In genomic region chr16:68283840-68284595, GRCh38 we compare ENCODE assay signal across 9 cellular contexts. TPM values are rescaled to one million over a fixed set of nuclear protein-coding genes. Genes with fewer than 3 reads are reported as not detected.
A peak's percentile ranks its signal among the peaks of the same experiment; 100 is the strongest.
DNase-seq lines count a peak whose midpoint lies in the region; ATAC-seq and TF ChIP-seq lines count a peak whose summit lies in the region.
"Had no signal": no experiment of that assay in that cellular context is flagged by ENCODE, and none has a peak within 500 bp of the region (broad histone marks: within the 10 kb centered on the region; RNA-seq: fewer than 3 reads in every experiment).

No MANE protein-coding gene starts in this region.

- H3K36me3 ChIP-seq in Karpas-422 (ENCODE audit: insufficient read depth, low read length) (peaks cover 14% of the 10 kb centered on the region), thyroid gland (peaks cover 0 to 20% of the 10 kb centered on the region in 2 donors)

- no peaks in the 10 kb centered on the region for H3K27me3 Mint-ChIP-seq in activated CD8-positive, alpha-beta memory T cell treated with anti-CD3 and anti-CD28 coated beads, Interleukin-2, amount 10 ng/mL, durations not matched to agents 7 days and 5 days

- H3K36me3 Mint-ChIP-seq in activated CD8-positive, alpha-beta memory T cell treated with anti-CD3 and anti-CD28 coated beads, Interleukin-2, amount 10 ng/mL, durations not matched to agents 7 days and 5 days: peaks cover 50% of the 10 kb centered on the region

- peak overlapping the region; percentile 72 for H3K9ac ChIP-seq in Karpas-422 (ENCODE audit: low read length)

- TF ChIP-seq CTCF in thyroid gland (IDR thresholded peaks at IDR 0.05): no peak

- H3K4me2 ChIP-seq in Karpas-422 (ENCODE audit: low read depth, low read length, poor library complexity, severe bottlenecking): peak overlapping the region; percentile 85

- H3K4me1 ChIP-seq in Karpas-422 (ENCODE audit: low read length) (peaks cover 99% of the 10 kb centered on the region), thyroid gland (peaks cover 4 to 71% of the 10 kb centered on the region in 2 donors)

- peak; percentile 37 for ATAC-seq in activated CD8-positive, alpha-beta memory T cell treated with anti-CD3 and anti-CD28 coated beads, Interleukin-2, amount 10 ng/mL, durations not matched to agents 7 days and 5 days
- no peak for ATAC-seq in HG03442 (IDR thresholded peaks at IDR 0.05; ENCODE audit: unreplicated experiment)

- no peaks in the 10 kb centered on the region for H3K9me3 Mint-ChIP-seq in activated CD8-positive, alpha-beta memory T cell treated with anti-CD3 and anti-CD28 coated beads, Interleukin-2, amount 10 ng/mL, durations not matched to agents 7 days and 5 days (ENCODE audit: low read depth)

- H3K27me3 ChIP-seq in Karpas-422 (ENCODE audit: low read length) (no peaks in the 10 kb centered on the region), thyroid gland (no peaks in the 10 kb centered on the region)

- H3K4me3 Mint-ChIP-seq in activated CD8-positive, alpha-beta memory T cell treated with anti-CD3 and anti-CD28 coated beads, Interleukin-2, amount 10 ng/mL, durations not matched to agents 7 days and 5 days: peak overlapping the region; percentile 54

- H3K9me2 ChIP-seq in Karpas-422 (replicated peaks; ENCODE audit: insufficient read depth, low read length): no peaks in the 10 kb centered on the region

- peaks cover 64% of the 10 kb centered on the region for H3K79me2 ChIP-seq in Karpas-422 (ENCODE audit: low read length)

- H3K4me1 Mint-ChIP-seq in activated CD8-positive, alpha-beta memory T cell treated with anti-CD3 and anti-CD28 coated beads, Interleukin-2, amount 10 ng/mL, durations not matched to agents 7 days and 5 days: peaks cover 76% of the 10 kb centered on the region

- DNase-seq in activated CD8-positive, alpha-beta memory T cell treated with anti-CD3 and anti-CD28 coated beads, Interleukin-2, amount 10 ng/mL, durations not matched to agents 7 days and 5 days: no peak
- DNase-seq in activated CD8-positive, alpha-beta memory T cell treated with anti-CD3 and anti-CD28 coated beads, Interleukin-2, amount 50 U/mL, for 4 hours: no peak
- peak; percentile 86 for DNase-seq in Karpas-422
- peak; percentile 62 for DNase-seq in fibroblast of the conjunctiva (ENCODE audit: low read depth)
- DNase-seq in thyroid gland: no peak
- no peak for DNase-seq in NCI-H510A treated with DMSO at 0.1 percent for 48 hours (lab: John Stamatoyannopoulos, UW)
- DNase-seq in inferior parietal cortex (ENCODE audit: extremely low spot score): no peak

- CTCF ChIA-PET in activated CD8-positive, alpha-beta memory T cell treated with anti-CD3 and anti-CD28 coated beads, Interleukin-2, amount 10 ng/mL, durations not matched to agents 7 days and 5 days (lab: Charles Lee): interaction anchor here (0.6 to 10.9 kb wide), 12 partner anchors 7 to 85 kb away, joined by 3 to 200 read pairs (median 5); partner anchors contain the start of genes PRMT7, SLC7A6 and SLC7A6OS

- H3K27ac ChIP-seq in Karpas-422 (ENCODE audit: low read length): peak overlapping the region; percentile 98
- H3K27ac ChIP-seq in thyroid gland: peak overlapping the region in 2 of 3 donors; percentile 42 to 48

- H3K9me3 ChIP-seq in Karpas-422 (ENCODE audit: low read length): no peaks in the 10 kb centered on the region
- H3K9me3 ChIP-seq in thyroid gland: no peaks in the 10 kb centered on the region

- intact Hi-C loops in thyroid gland (cut with DNase I): no loop called here

- H4K20me1 ChIP-seq in Karpas-422 (ENCODE audit: insufficient read depth, low read depth, low read length): peaks cover 8% of the 10 kb centered on the region; the same call in 1 of the 2 replicates

- 69 to 79% methylated on average over 9 of the region's 9 CpGs for WGBS in thyroid gland, 2 donors

- H3K27ac Mint-ChIP-seq in activated CD8-positive, alpha-beta memory T cell treated with anti-CD3 and anti-CD28 coated beads, Interleukin-2, amount 10 ng/mL, durations not matched to agents 7 days and 5 days: peak overlapping the region; percentile 87

- TF ChIP-seq POLR2A in thyroid gland (IDR thresholded peaks at IDR 0.05): no peak

- peak overlapping the region; percentile 58 for H3K4me3 ChIP-seq in Karpas-422 (ENCODE audit: low read length)
- H3K4me3 ChIP-seq in thyroid gland (replicated peaks in 1 of 3): no peak overlapping the region

- no peak overlapping the region for H2AFZ ChIP-seq in Karpas-422 (ENCODE audit: low read length)

RNA-seq across cellular contexts. Expression of gene SLC7A6, which starts 19.7 kb away (rescaled TPM):
- total RNA-seq in activated CD8-positive, alpha-beta memory T cell treated with anti-CD3 and anti-CD28 coated beads, Interleukin-2, amount 10 ng/mL, durations not matched to agents 7 days and 5 days: 10 to 100 TPM; 73.3 to 99.5 TPM
- total RNA-seq in Karpas-422 (2014; rRNA removed; shearing (Covaris generic); ENCODE audit: low replicate concordance): 44.2 and 83.2 TPM in 2 replicates
- total RNA-seq in thyroid gland: 100 to 1,000 TPM in 1 of 4 donors, 10 to 100 TPM in 3; 73.1 to 116 (median 85.7) TPM

RNA-seq across cellular contexts. Expression of gene SLC7A6OS, which starts 26.7 kb away (rescaled TPM):
- 10 to 100 TPM; 29.8 to 30.8 TPM for total RNA-seq in activated CD8-positive, alpha-beta memory T cell treated with anti-CD3 and anti-CD28 coated beads, Interleukin-2, amount 10 ng/mL, durations not matched to agents 7 days and 5 days
- total RNA-seq in Karpas-422 (2014; rRNA removed; shearing (Covaris generic); ENCODE audit: low replicate concordance): 13.3 and 28.0 TPM in 2 replicates
- 10 to 100 TPM; 13.4 to 25.8 (median 18.7) TPM for total RNA-seq in thyroid gland

RNA-seq across cellular contexts. Expression of gene PRMT7, which starts 26.8 kb away (rescaled TPM):
- 10 to 100 TPM; 60.9 to 73.9 TPM for total RNA-seq in activated CD8-positive, alpha-beta memory T cell treated with anti-CD3 and anti-CD28 coated beads, Interleukin-2, amount 10 ng/mL, durations not matched to agents 7 days and 5 days
- total RNA-seq in Karpas-422 (2014; rRNA removed; shearing (Covaris generic); ENCODE audit: low replicate concordance): 43.9 and 44.6 TPM in 2 replicates
- total RNA-seq in thyroid gland: 10 to 100 TPM; 41.7 to 57.0 (median 46.9) TPM

RNA-seq across cellular contexts. Expression of gene PLA2G15, which starts 38.8 kb away (rescaled TPM):
- 1 to 10 TPM; 8.4 to 9.3 TPM for total RNA-seq in activated CD8-positive, alpha-beta memory T cell treated with anti-CD3 and anti-CD28 coated beads, Interleukin-2, amount 10 ng/mL, durations not matched to agents 7 days and 5 days
- 8.7 and 14.3 TPM in 2 replicates for total RNA-seq in Karpas-422 (2014; rRNA removed; shearing (Covaris generic); ENCODE audit: low replicate concordance)
- 10 to 100 TPM; 20.8 to 40.3 (median 38.4) TPM for total RNA-seq in thyroid gland

RNA-seq across cellular contexts. Expression of gene ESRP2, which starts 48.1 kb away (rescaled TPM):
- not detected for total RNA-seq in activated CD8-positive, alpha-beta memory T cell treated with anti-CD3 and anti-CD28 coated beads, Interleukin-2, amount 10 ng/mL, durations not matched to agents 7 days and 5 days
- total RNA-seq in Karpas-422 (2014; rRNA removed; shearing (Covaris generic); ENCODE audit: low replicate concordance): not detected in 2 replicates
- 10 to 100 TPM; 42.9 to 86.9 (median 50.5) TPM for total RNA-seq in thyroid gland
- total RNA-seq: T-helper 1 cell treated with Interleukin-12 subunit alpha and Interleukin-12 subunit beta and Interleukin-4 antibody, amounts not matched to agents 30 ng/mL and 1 ng/mL, for 36 hours had no signal

Comparison
In these comparisons a context has a peak if more than half of its experiments do, and no peak if none do; other contexts are left out.
1. DNase-seq: peak in Karpas-422 (single experiment) and fibroblast of the conjunctiva (single experiment); none in activated CD8-positive, alpha-beta memory T cell treated with anti-CD3 and anti-CD28 coated beads, Interleukin-2, amount 10 ng/mL, durations not matched to agents 7 days and 5 days (single experiment), activated CD8-positive, alpha-beta memory T cell treated with anti-CD3 and anti-CD28 coated beads, Interleukin-2, amount 50 U/mL, for 4 hours (single experiment), thyroid gland (0 of 2), NCI-H510A treated with DMSO at 0.1 percent for 48 hours (single experiment) and inferior parietal cortex (single experiment).